ENCODE assay signal across 10 cellular contexts in genomic region chr11:68528630-68529029, GRCh38.
DNase-seq lines count a peak whose midpoint lies in the region; ATAC-seq and TF ChIP-seq lines count a peak whose summit lies in the region.
"Had no signal": no experiment of that assay in that cellular context is flagged by ENCODE, and none has a peak within 500 bp of the region (broad histone marks: within the 10 kb centered on the region; RNA-seq: fewer than 3 reads in every experiment).

No MANE protein-coding gene starts in this region.

- H3K9me3 Mint-ChIP-seq in activated CD4-positive, alpha-beta memory T cell treated with anti-CD3 and anti-CD28 coated beads for 36 hours = no peaks in the 10 kb centered on the region

- ATAC-seq in HG03460 (IDR thresholded peaks at IDR 0.05; ENCODE audit: unreplicated experiment) = no peak

- H4K20me1 ChIP-seq in mammary epithelial cell (ENCODE audit: insufficient read depth, low read length) = peaks cover 2% of the 10 kb centered on the region

- H3K27ac Mint-ChIP-seq in activated CD4-positive, alpha-beta memory T cell treated with anti-CD3 and anti-CD28 coated beads for 36 hours = peak overlapping the region; percentile 73

- H3K9me3 ChIP-seq in breast epithelium = no peaks in the 10 kb centered on the region
- H3K9me3 ChIP-seq in mammary epithelial cell (replicated peaks; ENCODE audit: insufficient read depth, low read length) = no peaks in the 10 kb centered on the region
- H3K9me3 ChIP-seq in transverse colon = no peaks in the 10 kb centered on the region

- H3K27me3 ChIP-seq in breast epithelium (no peaks in the 10 kb centered on the region), mammary epithelial cell (ENCODE audit: insufficient read depth, low read length) (no peaks in the 10 kb centered on the region), transverse colon (no peaks in the 10 kb centered on the region)

- H3K4me1 ChIP-seq in breast epithelium = peaks cover 3 to 16% of the 10 kb centered on the region in 2 donors
- H3K4me1 ChIP-seq in mammary epithelial cell (ENCODE audit: insufficient read depth, low read length) = peaks cover 5% of the 10 kb centered on the region
- H3K4me1 ChIP-seq in transverse colon = peaks cover 23 to 60% (median 51%) of the 10 kb centered on the region in 4 donors

- H3K4me3 Mint-ChIP-seq in activated CD4-positive, alpha-beta memory T cell treated with anti-CD3 and anti-CD28 coated beads for 36 hours = no peak overlapping the region

- no peak overlapping the region for H3K4me2 ChIP-seq in mammary epithelial cell (ENCODE audit: insufficient read depth, low read depth, low read length)

- TF ChIP-seq POLR2A in breast epithelium (IDR thresholded peaks at IDR 0.05) (no peak), transverse colon (IDR thresholded peaks at IDR 0.05) (no peak)

- no peaks in the 10 kb centered on the region for H3K36me3 ChIP-seq in breast epithelium
- H3K36me3 ChIP-seq in mammary epithelial cell (ENCODE audit: insufficient read depth, low read length) = peaks cover 13% of the 10 kb centered on the region
- peaks cover 0 to 10% (median 0%) of the 10 kb centered on the region in 4 donors for H3K36me3 ChIP-seq in transverse colon

- H2AFZ ChIP-seq in mammary epithelial cell (ENCODE audit: low read depth, low read length) = no peak overlapping the region

- POLR2A ChIA-PET in activated CD4-positive, alpha-beta memory T cell treated with anti-CD3 and anti-CD28 coated beads for 36 hours (lab: Charles Lee) = interaction anchor here (1.6 kb wide), 1 partner anchor 21 kb away, joined by 6 read pairs; no protein-coding TSS in a partner anchor

- intact Hi-C loops in breast epithelium (cut with DNase I; ENCODE audit: low total_unique reads) = no loop called here
- intact Hi-C loops in mammary epithelial cell (cut with micrococcal nuclease) = no loop called here
- intact Hi-C loops in activated CD4-positive, alpha-beta memory T cell treated with anti-CD3 and anti-CD28 coated beads for 36 hours (cut with micrococcal nuclease) = loop anchor here (5.0 kb wide), 1 partner anchor 66 kb away; the partner anchor contains the start of gene PPP6R3
- intact Hi-C loops in transverse colon (cut with DNase I; ENCODE audit: low total_unique reads) = no loop called here

- H3K79me2 ChIP-seq in mammary epithelial cell (ENCODE audit: insufficient read depth, low read length) = peaks cover 96% of the 10 kb centered on the region

- peaks cover 37% of the 10 kb centered on the region for H3K36me3 Mint-ChIP-seq in activated CD4-positive, alpha-beta memory T cell treated with anti-CD3 and anti-CD28 coated beads for 36 hours

- TF ChIP-seq CTCF in breast epithelium (IDR thresholded peaks at IDR 0.05) (no peak), mammary epithelial cell (conservative IDR thresholded peaks at IDR 0.05 in 1 of 2, IDR thresholded peaks at IDR 0.05 in 1 of 2; ENCODE audit: extremely low read depth in 1 of 2, insufficient read depth in 1 of 2, low read depth in 1 of 2, low read length in 2 of 2) (no peak), transverse colon (IDR thresholded peaks at IDR 0.05) (no peak)

- no peaks in the 10 kb centered on the region for H3K27me3 Mint-ChIP-seq in activated CD4-positive, alpha-beta memory T cell treated with anti-CD3 and anti-CD28 coated beads for 36 hours

- H3K27ac ChIP-seq in breast epithelium (peak overlapping the region; percentile 27 to 55), mammary epithelial cell (ENCODE audit: insufficient read depth, low read depth, low read length) (no peak overlapping the region), transverse colon (peak overlapping the region; percentile 31 to 63 (median 52))
- H3K27ac ChIP-seq: RWPE1 had no signal

- in situ Hi-C loops in mammary epithelial cell (cut with MboI; ENCODE audit: low sequenced_read_pairs in 2 of 2) = no loop called here
- in situ Hi-C loops in transverse colon (cut with MboI; ENCODE audit: low pct_ligation_motif_present in 1 of 4, low pct_unique_long_range_greater_than_20kb in 1 of 4, low sequenced_read_pairs in 3 of 4) = no loop called here

- DNase-seq in breast epithelium (ENCODE audit: low spot score in 2 of 2) (peak in 1 of 2 donors; percentile 29), mammary epithelial cell (no peak), iris pigment epithelial cell (ENCODE audit: low read depth) (peak; percentile 74), transverse colon (peak; percentile 46), superior temporal gyrus (ENCODE audit: extremely low spot score) (no peak)
- DNase-seq in activated CD4-positive, alpha-beta memory T cell treated with anti-CD3 and anti-CD28 coated beads for 36 hours = no peak
- DNase-seq in stimulated activated CD4-positive, alpha-beta T cell treated with anti-CD3 and anti-CD28 coated beads, Interleukin-1b, Interleukin-23, amount 100 ng/mL, for 48 hours = no peak
- DNase-seq: NCI-H1930 had no signal

- BruUV-seq in mammary epithelial cell (replicated peaks; lab: Mats Ljungman, UMichigan) = no TSS peak

- dilution Hi-C loops in mammary epithelial cell (cut with HindIII; ENCODE audit: low sequenced_read_pairs) = no loop called here

- 86% methylated on average over 4 of the region's 5 CpGs for WGBS in mammary epithelial cell (ENCODE audit: low coverage, missing lambda C conversion rate)
- WGBS in transverse colon (ENCODE audit: low coverage in 1 of 2), 2 donors = 49% methylated on average over 5 of the region's 5 CpGs; no CpG with 5 or more reads in 1 of the 2 donors

- H3K4me3 ChIP-seq in breast epithelium (no peak overlapping the region), mammary epithelial cell (replicated peaks in 1 of 3; ENCODE audit: insufficient read depth in 1 of 3, low read depth in 2 of 3, low read length in 3 of 3) (no peak overlapping the region), transverse colon (no peak overlapping the region)

- no peak for TF ChIP-seq EP300 in transverse colon (IDR thresholded peaks at IDR 0.05; ENCODE audit: low read depth)

- CTCF ChIA-PET in mammary epithelial cell (lab: Charles Lee; ENCODE audit: low non-redundant PET) = no interaction called here
- CTCF ChIA-PET in activated CD4-positive, alpha-beta memory T cell treated with anti-CD3 and anti-CD28 coated beads for 36 hours (lab: Charles Lee) = no interaction called here

- H3K9ac ChIP-seq in mammary epithelial cell (ENCODE audit: insufficient read depth, low read length) = no peak overlapping the region

- peaks cover 72% of the 10 kb centered on the region for H3K4me1 Mint-ChIP-seq in activated CD4-positive, alpha-beta memory T cell treated with anti-CD3 and anti-CD28 coated beads for 36 hours (ENCODE audit: low read depth)

Comparison
In these comparisons a context has a peak if more than half of its experiments do, and no peak if none do; other contexts are left out.
1. DNase-seq: peak in iris pigment epithelial cell (single experiment) and transverse colon (single experiment); none in mammary epithelial cell (single experiment), activated CD4-positive, alpha-beta memory T cell treated with anti-CD3 and anti-CD28 coated beads for 36 hours (single experiment), stimulated activated CD4-positive, alpha-beta T cell treated with anti-CD3 and anti-CD28 coated beads, Interleukin-1b, Interleukin-23, amount 100 ng/mL, for 48 hours (single experiment) and superior temporal gyrus (single experiment).